In the genomic region with DNA sequence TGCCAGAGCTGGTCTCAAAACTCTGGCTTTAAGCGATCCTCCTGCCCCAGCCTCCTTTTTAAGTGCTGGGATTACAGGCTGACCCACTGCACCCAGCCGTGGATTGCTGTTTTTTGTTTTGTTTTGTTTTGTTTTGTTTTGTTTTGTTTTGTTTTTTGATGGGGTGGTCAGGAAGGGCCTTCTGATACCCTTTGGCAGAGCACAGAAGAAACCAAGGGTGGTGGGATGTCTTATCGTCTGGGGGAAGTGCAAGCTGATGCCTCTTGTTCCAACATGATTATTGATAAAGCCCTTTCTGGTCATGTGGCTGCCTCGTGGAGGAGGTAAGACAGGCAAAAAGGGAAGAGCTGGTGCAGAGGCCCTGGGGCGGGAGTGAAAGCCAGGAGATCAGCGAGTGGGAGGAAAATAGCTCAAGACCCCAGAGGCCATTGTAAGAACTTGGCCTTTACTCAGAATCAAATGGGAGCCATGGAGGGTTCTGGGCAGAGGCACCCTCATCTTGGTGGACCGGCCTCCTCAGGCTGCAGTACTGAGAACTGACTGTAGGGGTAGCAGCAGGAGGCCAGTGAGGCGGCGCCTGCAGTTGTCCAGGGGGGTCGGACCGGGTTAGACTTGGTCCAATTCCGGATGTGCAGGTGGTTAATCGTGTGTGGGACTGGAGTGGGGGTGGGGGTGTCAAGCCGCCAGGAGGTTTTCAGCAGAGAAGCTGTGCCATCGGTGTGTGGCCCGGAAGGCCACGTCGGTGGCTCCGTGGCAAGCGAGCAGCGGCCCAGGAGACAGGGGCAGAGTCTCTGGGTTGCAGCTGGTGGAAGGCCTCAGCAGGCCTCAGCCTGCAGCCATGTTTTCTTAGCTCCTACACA, we compare ENCODE assay signal across 8 cellular contexts.
DNase-seq lines count a peak whose midpoint lies in the region; ATAC-seq and TF ChIP-seq lines count a peak whose summit lies in the region.

No MANE protein-coding gene starts in this region.

- no peaks in the 10 kb centered on the region for H3K27me3 ChIP-seq in DND-41 (ENCODE audit: insufficient read depth, low read length, poor library complexity)

- no peaks in the 10 kb centered on the region for H3K36me3 Mint-ChIP-seq in osteocyte (ENCODE audit: unreplicated experiment)

- H3K9me3 ChIP-seq in DND-41 (ENCODE audit: insufficient read depth, low read length, severe bottlenecking) (no peaks in the 10 kb centered on the region), OCI-LY7 (ENCODE audit: low read length) (no peaks in the 10 kb centered on the region)

- DNase-seq in DND-41 (no peak), OCI-LY7 (ENCODE audit: low spot score) (peak; percentile 79), cardiac fibroblast (ENCODE audit: low read depth in 2 of 2) (peak in 1 of 2 donors; percentile 8), osteocyte (ENCODE audit: extremely low spot score, unreplicated experiment) (no peak), midbrain (lab: John Stamatoyannopoulos, UW) (no peak), NCI-H510A (lab: John Stamatoyannopoulos, UW) (no peak), left lobe of liver (ENCODE audit: low spot score) (no peak)

- intact Hi-C loops in OCI-LY7 (cut with micrococcal nuclease; ENCODE audit: unreplicated experiment) = loop anchor here (1.0 to 2.0 kb wide), 2 partner anchors 26 to 82 kb away; no protein-coding TSS in a partner anchor

- no peak overlapping the region for H3K27ac ChIP-seq in DND-41 (ENCODE audit: low read length)
- H3K27ac ChIP-seq in OCI-LY7 (ENCODE audit: low read depth, low read length, poor library complexity, severe bottlenecking) = no peak overlapping the region

- H4K20me1 ChIP-seq in DND-41 (ENCODE audit: insufficient read depth, low read length) (no peaks in the 10 kb centered on the region; the same call in 1 of the 2 replicates), OCI-LY7 (ENCODE audit: insufficient read depth, low read length) (no peaks in the 10 kb centered on the region)

- H3K9me3 Mint-ChIP-seq in osteocyte (ENCODE audit: unreplicated experiment) = no peaks in the 10 kb centered on the region

- no peak overlapping the region for H3K4me3 Mint-ChIP-seq in osteocyte (ENCODE audit: unreplicated experiment)

- peaks cover 24% of the 10 kb centered on the region for H3K4me1 Mint-ChIP-seq in osteocyte (ENCODE audit: unreplicated experiment)

- H2AFZ ChIP-seq in DND-41 (ENCODE audit: low read depth, low read length) (no peak overlapping the region), OCI-LY7 (ENCODE audit: low read length) (no peak overlapping the region)

- H3K4me2 ChIP-seq in DND-41 (ENCODE audit: insufficient read depth, low read length) (no peak overlapping the region), OCI-LY7 (ENCODE audit: low read length) (no peak overlapping the region)

- POLR2A ChIA-PET in OCI-LY7 (lab: Charles Lee) = interaction anchor here (0.9 to 2.0 kb wide), 3 partner anchors 10 to 78 kb away, joined by 3 to 7 read pairs (median 3); no protein-coding TSS in a partner anchor

- TF ChIP-seq CTCF in DND-41 (IDR thresholded peaks at IDR 0.05; ENCODE audit: borderline replicate concordance, extremely low read depth, low read length, poor library complexity, severe bottlenecking) (peak; percentile 61), OCI-LY7 (conservative IDR thresholded peaks at IDR 0.05; ENCODE audit: low read length) (peak; percentile 72), cardiac fibroblast (IDR thresholded peaks at IDR 0.05; ENCODE audit: low read depth, low read length) (peak; percentile 66), osteocyte (IDR thresholded peaks at IDR 0.05) (peak; percentile 44)

- CTCF ChIA-PET in OCI-LY7 (lab: Charles Lee; ENCODE audit: unreplicated experiment) = interaction anchor here (0.9 to 2.3 kb wide), 6 partner anchors 10 to 87 kb away, joined by 3 to 12 read pairs (median 4); no protein-coding TSS in a partner anchor

- H3K36me3 ChIP-seq in DND-41 (ENCODE audit: insufficient read depth, low read length) (no peaks in the 10 kb centered on the region), OCI-LY7 (ENCODE audit: insufficient read depth, low read length) (no peaks in the 10 kb centered on the region)

- no peaks in the 10 kb centered on the region for H3K27me3 Mint-ChIP-seq in osteocyte (ENCODE audit: unreplicated experiment)

- ATAC-seq in DND-41 (ENCODE audit: insufficient read depth, low read depth) (peak; percentile 58; the same call in 2 of the 3 replicates), left lobe of liver (no peak), HG03280 (IDR thresholded peaks at IDR 0.05; ENCODE audit: unreplicated experiment) (no peak)

- H3K79me2 ChIP-seq in DND-41 (ENCODE audit: insufficient read depth, low read length) (no peaks in the 10 kb centered on the region), OCI-LY7 (ENCODE audit: insufficient read depth, low read depth, low read length) (no peaks in the 10 kb centered on the region)

- H3K27ac Mint-ChIP-seq in osteocyte (ENCODE audit: unreplicated experiment) = no peak overlapping the region

- no TSS peak for BruUV-seq in OCI-LY7 (replicated peaks; lab: Mats Ljungman, UMichigan)

- H3K4me3 ChIP-seq in DND-41 (ENCODE audit: low read depth in 1 of 2, low read length in 2 of 2) (no peak overlapping the region), OCI-LY7 (ENCODE audit: low read depth, low read length, poor library complexity, severe bottlenecking) (no peak overlapping the region), cardiac fibroblast (replicated peaks in 1 of 2; ENCODE audit: low read depth in 2 of 2, low read length in 2 of 2) (no peak overlapping the region)

- H3K4me1 ChIP-seq in DND-41 (ENCODE audit: insufficient read depth, low read length) (no peaks in the 10 kb centered on the region), OCI-LY7 (ENCODE audit: insufficient read depth, low read length, poor library complexity, severe bottlenecking) (peaks cover 21% of the 10 kb centered on the region)

- no peaks in the 10 kb centered on the region for H3K9me2 ChIP-seq in OCI-LY7 (ENCODE audit: insufficient read depth, low read length)

- H3K9ac ChIP-seq in DND-41 (ENCODE audit: low read depth, low read length) = no peak overlapping the region
